Comparison of ENCODE assay signal across 8 cellular contexts in the genomic region with DNA sequence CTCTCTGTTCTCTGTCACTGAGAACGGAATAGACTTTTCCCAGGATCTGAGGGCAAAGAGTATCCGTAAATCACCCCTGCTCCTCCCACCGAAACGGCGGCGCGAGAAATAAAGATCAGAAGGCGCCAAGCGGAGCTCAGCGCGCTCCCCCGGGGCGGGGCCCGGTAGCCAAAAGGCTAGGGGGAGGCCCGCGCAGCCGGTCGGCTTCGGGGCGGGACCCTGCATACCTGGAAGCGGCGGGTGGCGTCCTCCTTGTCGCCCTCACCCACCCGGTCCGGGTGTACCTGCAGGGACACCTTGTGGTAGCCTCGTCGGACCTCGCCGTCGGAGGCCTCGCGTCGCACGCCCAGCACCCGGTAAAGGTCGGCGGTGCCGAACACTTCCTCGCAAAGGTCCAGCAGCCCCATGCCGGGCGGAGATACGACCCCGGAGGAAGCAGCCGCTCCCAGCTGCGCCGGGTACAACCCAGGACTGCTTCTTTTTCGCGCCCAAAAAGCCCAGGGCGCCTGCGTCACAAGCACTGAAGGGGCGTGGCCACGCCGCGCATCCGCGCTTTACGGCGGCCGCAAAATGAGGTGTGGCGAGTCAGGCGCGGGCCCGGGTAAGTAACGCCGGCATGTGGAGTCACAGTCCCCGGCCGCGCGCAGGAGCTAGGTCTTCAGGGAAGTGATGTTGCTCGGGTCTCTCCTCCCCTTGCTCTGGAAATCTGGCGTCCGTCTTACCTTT. TPM values are rescaled to one million over a fixed set of nuclear protein-coding genes. Genes with fewer than 3 reads are reported as not detected.
DNase-seq lines count a peak whose midpoint lies in the region; ATAC-seq and TF ChIP-seq lines count a peak whose summit lies in the region.

TSS of gene DNAJC9 (minus strand) at position 473 of the 726 bp plus-strand sequence. CDS start at position 407, 66 bp downstream.

- POLR2A ChIA-PET in activated B cell treated with CpG ODN at 0.5 μM for 24 hours (lab: Charles Lee) = interaction anchor here (0.6 to 2.3 kb wide), 13 partner anchors 10 to 1591 kb away, joined by 3 to 18 read pairs (median 4); partner anchors contain the start of genes CHCHD1, ECD, FAM149B1 and MICU1

- DNase-seq in AG08396 (ENCODE audit: low spot score) (peak; percentile 96), NCI-H2227 treated with DMSO at 0.1 percent for 48 hours (lab: John Stamatoyannopoulos, UW) (peak; percentile 90), activated B cell treated with CpG ODN at 0.5 μM for 24 hours (peak; percentile 99), caudate nucleus (lab: John Stamatoyannopoulos, UW) (peak; percentile 37 to 96 (median 87)), iris pigment epithelial cell (ENCODE audit: low read depth) (peak; percentile 92)
- peak; percentile 98 for DNase-seq in stimulated activated CD4-positive, alpha-beta T cell treated with anti-CD3 and anti-CD28 coated beads, Interleukin-12 subunit alpha, Interleukin-12 subunit beta, amount 100 ng/mL, for 4 hours

- H3K27ac ChIP-seq in caudate nucleus (ENCODE audit: low read depth, low read length) = peak within 1 kb of the TSS; percentile 41

- intact Hi-C loops in activated B cell treated with CpG ODN at 0.5 μM for 24 hours (cut with micrococcal nuclease) = loop anchor here (1.0 to 10.0 kb wide), 7 partner anchors 79 to 552 kb away; partner anchors contain the start of genes CFAP70, ECD, FAM149B1 and MCU

- CTCF ChIA-PET in activated B cell treated with CpG ODN at 0.5 μM for 24 hours (lab: Charles Lee) = no interaction called here

- no peak for TF ChIP-seq CTCF in activated B cell treated with CpG ODN at 0.5 μM for 24 hours (IDR thresholded peaks at IDR 0.05)

- H3K36me3 Mint-ChIP-seq in activated B cell treated with CpG ODN at 0.5 μM for 24 hours (ENCODE audit: low read depth) = peaks cover 75% of the 10 kb centered on the region

- peak within 1 kb of the TSS; percentile 93 for H3K27ac Mint-ChIP-seq in activated B cell treated with CpG ODN at 0.5 μM for 24 hours

- peaks cover 56% of the 10 kb centered on the region for H3K4me1 Mint-ChIP-seq in activated B cell treated with CpG ODN at 0.5 μM for 24 hours

- ATAC-seq in GM18909 (IDR thresholded peaks at IDR 0.05; ENCODE audit: poor library complexity, unreplicated experiment) (peak; percentile 80), HG03175 (IDR thresholded peaks at IDR 0.05; ENCODE audit: unreplicated experiment) (peak; percentile 83), activated B cell treated with CpG ODN at 0.5 μM for 24 hours (ENCODE audit: low read depth) (peak; percentile 84)

- no peaks in the 10 kb centered on the region for H3K9me3 Mint-ChIP-seq in activated B cell treated with CpG ODN at 0.5 μM for 24 hours

- H3K4me3 Mint-ChIP-seq in activated B cell treated with CpG ODN at 0.5 μM for 24 hours = peak within 1 kb of the TSS; percentile 93

- H3K27me3 Mint-ChIP-seq in activated B cell treated with CpG ODN at 0.5 μM for 24 hours = no peaks in the 10 kb centered on the region

RNA-seq across cellular contexts. Expression of gene DNAJC9, which starts in this region (rescaled TPM):
- total RNA-seq in activated B cell treated with CpG ODN at 0.5 μM for 24 hours = 22.8 and 24.4 TPM in 2 replicates

Comparison
In these comparisons a context has a peak if more than half of its experiments do, and no peak if none do; other contexts are left out.
1. Peak in every context shown above with its lines: DNase-seq, ATAC-seq and H3K27ac ChIP-seq.